2 cellular contexts compared by ENCODE assay signal in the genomic region with DNA sequence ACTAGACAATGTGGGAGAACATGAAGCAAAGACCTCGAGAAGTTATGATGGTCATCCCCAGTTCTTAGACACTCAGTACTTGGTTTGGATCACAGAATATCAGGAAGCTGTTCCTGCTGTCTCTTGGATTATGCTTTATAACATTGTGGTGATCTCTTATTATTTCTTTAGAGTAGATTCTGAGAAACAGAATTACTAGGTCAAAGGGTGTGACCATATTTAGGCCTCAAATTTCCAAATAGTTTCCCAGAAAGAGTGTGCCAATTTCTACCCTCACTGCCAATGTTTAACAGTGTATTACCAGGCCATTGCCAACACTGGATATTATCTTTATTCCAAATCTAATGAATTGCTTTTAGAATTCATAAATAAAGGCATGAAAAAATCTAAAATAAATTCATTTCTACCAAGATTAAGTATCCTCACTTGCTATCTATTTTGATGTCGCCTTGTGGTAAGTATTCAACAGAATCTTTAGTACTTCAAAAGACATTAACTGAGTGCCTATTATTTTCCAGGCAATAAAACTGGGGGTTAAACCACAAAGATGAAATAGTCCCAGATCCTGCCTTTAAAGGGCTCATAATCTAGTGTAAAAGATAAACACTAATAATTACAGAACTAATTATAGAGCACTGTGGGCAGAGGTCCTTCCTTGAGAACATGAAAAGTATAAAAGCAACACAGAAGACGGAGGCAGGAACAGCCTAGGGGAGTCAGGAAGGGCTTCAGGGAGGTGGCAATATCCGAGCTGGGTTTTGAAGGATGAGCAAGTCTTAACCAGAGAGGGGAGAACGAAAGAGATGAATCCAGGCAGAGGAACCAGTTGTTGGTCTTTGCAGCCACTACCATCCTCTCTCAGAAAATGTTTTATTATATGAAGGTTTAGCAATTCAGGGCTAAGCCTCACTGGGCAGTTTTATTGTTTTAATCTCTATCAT.
TF ChIP-seq lines count a peak whose summit lies in the region.

No MANE protein-coding gene starts in this region.

TF ChIP-seq in HEK293, 187 proteins besides CTCF, POLR2A, EP300 and RAD21 (continued from another document and continues in another):
- TF ChIP-seq, protein P1, sequence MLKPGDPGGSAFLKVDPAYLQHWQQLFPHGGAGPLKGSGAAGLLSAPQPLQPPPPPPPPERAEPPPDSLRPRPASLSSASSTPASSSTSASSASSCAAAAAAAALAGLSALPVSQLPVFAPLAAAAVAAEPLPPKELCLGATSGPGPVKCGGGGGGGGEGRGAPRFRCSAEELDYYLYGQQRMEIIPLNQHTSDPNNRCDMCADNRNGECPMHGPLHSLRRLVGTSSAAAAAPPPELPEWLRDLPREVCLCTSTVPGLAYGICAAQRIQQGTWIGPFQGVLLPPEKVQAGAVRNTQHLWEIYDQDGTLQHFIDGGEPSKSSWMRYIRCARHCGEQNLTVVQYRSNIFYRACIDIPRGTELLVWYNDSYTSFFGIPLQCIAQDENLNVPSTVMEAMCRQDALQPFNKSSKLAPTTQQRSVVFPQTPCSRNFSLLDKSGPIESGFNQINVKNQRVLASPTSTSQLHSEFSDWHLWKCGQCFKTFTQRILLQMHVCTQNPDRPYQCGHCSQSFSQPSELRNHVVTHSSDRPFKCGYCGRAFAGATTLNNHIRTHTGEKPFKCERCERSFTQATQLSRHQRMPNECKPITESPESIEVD (tag by site-specific recombination; IDR thresholded peaks at IDR 0.05): peak; percentile 70
- TF ChIP-seq, protein P2, sequence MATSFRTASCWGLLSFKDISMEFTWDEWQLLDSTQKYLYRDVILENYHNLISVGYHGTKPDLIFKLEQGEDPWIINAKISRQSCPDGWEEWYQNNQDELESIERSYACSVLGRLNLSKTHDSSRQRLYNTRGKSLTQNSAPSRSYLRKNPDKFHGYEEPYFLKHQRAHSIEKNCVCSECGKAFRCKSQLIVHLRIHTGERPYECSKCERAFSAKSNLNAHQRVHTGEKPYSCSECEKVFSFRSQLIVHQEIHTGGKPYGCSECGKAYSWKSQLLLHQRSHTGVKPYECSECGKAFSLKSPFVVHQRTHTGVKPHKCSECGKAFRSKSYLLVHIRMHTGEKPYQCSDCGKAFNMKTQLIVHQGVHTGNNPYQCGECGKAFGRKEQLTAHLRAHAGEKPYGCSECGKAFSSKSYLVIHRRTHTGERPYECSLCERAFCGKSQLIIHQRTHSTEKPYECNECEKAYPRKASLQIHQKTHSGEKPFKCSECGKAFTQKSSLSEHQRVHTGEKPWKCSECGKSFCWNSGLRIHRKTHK (tag by site-specific recombination; IDR thresholded peaks at IDR 0.05): no peak
- TF ChIP-seq ZNF433 (tag by site-specific recombination; IDR thresholded peaks at IDR 0.05; ENCODE audit: low read depth) (no peak), KLF16 (tag by site-specific recombination; IDR thresholded peaks at IDR 0.05) (no peak), ZFP3 (tag by site-specific recombination; IDR thresholded peaks at IDR 0.05; ENCODE audit: low read depth) (peak; percentile 61; the same call in 1 of the 2 replicates), ZXDB (tag by site-specific recombination; IDR thresholded peaks at IDR 0.05) (no peak), ZNF311 (tag by site-specific recombination; IDR thresholded peaks at IDR 0.05; ENCODE audit: borderline replicate concordance) (no peak), SP7 (tag by site-specific recombination; IDR thresholded peaks at IDR 0.05) (peak; percentile 94), OVOL3 (tag by site-specific recombination; IDR thresholded peaks at IDR 0.05) (no peak), IKZF3 (tag by site-specific recombination; IDR thresholded peaks at IDR 0.05) (0 out of 2 replicates have a peak, but pooled peaks have one; percentile 11), REPIN1 (tag by site-specific recombination; IDR thresholded peaks at IDR 0.05; ENCODE audit: low read depth) (no peak), WT1 (tag by site-specific recombination; IDR thresholded peaks at IDR 0.05) (no peak), ZNF549 (tag by site-specific recombination; IDR thresholded peaks at IDR 0.05) (no peak), ZNF521 (tag by site-specific recombination; IDR thresholded peaks at IDR 0.05) (no peak), ZNF623 (tag by site-specific recombination; IDR thresholded peaks at IDR 0.05) (no peak), FEZF1 (tag by site-specific recombination; IDR thresholded peaks at IDR 0.05) (0 out of 2 replicates have a peak, but pooled peaks have one; percentile 37), ZNF366 (tag by site-specific recombination; conservative IDR thresholded peaks at IDR 0.05) (0 out of 2 replicates have a peak, but pooled peaks have one; percentile 12)
- TF ChIP-seq, protein P3, sequence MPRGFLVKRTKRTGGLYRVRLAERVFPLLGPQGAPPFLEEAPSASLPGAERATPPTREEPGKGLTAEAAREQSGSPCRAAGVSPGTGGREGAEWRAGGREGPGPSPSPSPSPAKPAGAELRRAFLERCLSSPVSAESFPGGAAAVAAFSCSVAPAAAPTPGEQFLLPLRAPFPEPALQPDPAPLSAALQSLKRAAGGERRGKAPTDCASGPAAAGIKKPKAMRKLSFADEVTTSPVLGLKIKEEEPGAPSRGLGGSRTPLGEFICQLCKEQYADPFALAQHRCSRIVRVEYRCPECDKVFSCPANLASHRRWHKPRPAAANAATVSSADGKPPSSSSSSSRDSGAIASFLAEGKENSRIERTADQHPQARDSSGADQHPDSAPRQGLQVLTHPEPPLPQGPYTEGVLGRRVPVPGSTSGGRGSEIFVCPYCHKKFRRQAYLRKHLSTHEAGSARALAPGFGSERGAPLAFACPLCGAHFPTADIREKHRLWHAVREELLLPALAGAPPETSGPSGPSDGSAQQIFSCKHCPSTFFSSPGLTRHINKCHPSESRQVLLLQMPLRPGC (tag by site-specific recombination; IDR thresholded peaks at IDR 0.05): no peak
- TF ChIP-seq, protein P4, sequence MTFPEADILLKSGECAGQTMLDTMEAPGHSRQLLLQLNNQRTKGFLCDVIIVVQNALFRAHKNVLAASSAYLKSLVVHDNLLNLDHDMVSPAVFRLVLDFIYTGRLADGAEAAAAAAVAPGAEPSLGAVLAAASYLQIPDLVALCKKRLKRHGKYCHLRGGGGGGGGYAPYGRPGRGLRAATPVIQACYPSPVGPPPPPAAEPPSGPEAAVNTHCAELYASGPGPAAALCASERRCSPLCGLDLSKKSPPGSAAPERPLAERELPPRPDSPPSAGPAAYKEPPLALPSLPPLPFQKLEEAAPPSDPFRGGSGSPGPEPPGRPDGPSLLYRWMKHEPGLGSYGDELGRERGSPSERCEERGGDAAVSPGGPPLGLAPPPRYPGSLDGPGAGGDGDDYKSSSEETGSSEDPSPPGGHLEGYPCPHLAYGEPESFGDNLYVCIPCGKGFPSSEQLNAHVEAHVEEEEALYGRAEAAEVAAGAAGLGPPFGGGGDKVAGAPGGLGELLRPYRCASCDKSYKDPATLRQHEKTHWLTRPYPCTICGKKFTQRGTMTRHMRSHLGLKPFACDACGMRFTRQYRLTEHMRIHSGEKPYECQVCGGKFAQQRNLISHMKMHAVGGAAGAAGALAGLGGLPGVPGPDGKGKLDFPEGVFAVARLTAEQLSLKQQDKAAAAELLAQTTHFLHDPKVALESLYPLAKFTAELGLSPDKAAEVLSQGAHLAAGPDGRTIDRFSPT (tag by site-specific recombination; IDR thresholded peaks at IDR 0.05): 0 out of 2 replicates have a peak, but pooled peaks have one; percentile 26

TF ChIP-seq in SK-N-SH, 30 proteins besides CTCF, POLR2A, EP300 and RAD21 (continued from another document):
- TF ChIP-seq, protein P5, sequence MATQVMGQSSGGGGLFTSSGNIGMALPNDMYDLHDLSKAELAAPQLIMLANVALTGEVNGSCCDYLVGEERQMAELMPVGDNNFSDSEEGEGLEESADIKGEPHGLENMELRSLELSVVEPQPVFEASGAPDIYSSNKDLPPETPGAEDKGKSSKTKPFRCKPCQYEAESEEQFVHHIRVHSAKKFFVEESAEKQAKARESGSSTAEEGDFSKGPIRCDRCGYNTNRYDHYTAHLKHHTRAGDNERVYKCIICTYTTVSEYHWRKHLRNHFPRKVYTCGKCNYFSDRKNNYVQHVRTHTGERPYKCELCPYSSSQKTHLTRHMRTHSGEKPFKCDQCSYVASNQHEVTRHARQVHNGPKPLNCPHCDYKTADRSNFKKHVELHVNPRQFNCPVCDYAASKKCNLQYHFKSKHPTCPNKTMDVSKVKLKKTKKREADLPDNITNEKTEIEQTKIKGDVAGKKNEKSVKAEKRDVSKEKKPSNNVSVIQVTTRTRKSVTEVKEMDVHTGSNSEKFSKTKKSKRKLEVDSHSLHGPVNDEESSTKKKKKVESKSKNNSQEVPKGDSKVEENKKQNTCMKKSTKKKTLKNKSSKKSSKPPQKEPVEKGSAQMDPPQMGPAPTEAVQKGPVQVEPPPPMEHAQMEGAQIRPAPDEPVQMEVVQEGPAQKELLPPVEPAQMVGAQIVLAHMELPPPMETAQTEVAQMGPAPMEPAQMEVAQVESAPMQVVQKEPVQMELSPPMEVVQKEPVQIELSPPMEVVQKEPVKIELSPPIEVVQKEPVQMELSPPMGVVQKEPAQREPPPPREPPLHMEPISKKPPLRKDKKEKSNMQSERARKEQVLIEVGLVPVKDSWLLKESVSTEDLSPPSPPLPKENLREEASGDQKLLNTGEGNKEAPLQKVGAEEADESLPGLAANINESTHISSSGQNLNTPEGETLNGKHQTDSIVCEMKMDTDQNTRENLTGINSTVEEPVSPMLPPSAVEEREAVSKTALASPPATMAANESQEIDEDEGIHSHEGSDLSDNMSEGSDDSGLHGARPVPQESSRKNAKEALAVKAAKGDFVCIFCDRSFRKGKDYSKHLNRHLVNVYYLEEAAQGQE (IDR thresholded peaks at IDR 0.05; ENCODE audit: low read depth, low read length): no peak
- no peak for TF ChIP-seq RCOR1 (IDR thresholded peaks at IDR 0.05; ENCODE audit: low read length)
- TF ChIP-seq SIN3A (IDR thresholded peaks at IDR 0.05; ENCODE audit: borderline replicate concordance, low read depth, low read length): no peak
- TF ChIP-seq FOSL2 (IDR thresholded peaks at IDR 0.05; ENCODE audit: borderline replicate concordance, low read depth): no peak
- no peak for TF ChIP-seq JUND (IDR thresholded peaks at IDR 0.05)
- TF ChIP-seq TEAD4 (IDR thresholded peaks at IDR 0.05; ENCODE audit: borderline replicate concordance, insufficient read depth): no peak
- TF ChIP-seq, protein P6, sequence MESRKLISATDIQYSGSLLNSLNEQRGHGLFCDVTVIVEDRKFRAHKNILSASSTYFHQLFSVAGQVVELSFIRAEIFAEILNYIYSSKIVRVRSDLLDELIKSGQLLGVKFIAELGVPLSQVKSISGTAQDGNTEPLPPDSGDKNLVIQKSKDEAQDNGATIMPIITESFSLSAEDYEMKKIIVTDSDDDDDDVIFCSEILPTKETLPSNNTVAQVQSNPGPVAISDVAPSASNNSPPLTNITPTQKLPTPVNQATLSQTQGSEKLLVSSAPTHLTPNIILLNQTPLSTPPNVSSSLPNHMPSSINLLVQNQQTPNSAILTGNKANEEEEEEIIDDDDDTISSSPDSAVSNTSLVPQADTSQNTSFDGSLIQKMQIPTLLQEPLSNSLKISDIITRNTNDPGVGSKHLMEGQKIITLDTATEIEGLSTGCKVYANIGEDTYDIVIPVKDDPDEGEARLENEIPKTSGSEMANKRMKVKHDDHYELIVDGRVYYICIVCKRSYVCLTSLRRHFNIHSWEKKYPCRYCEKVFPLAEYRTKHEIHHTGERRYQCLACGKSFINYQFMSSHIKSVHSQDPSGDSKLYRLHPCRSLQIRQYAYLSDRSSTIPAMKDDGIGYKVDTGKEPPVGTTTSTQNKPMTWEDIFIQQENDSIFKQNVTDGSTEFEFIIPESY (IDR thresholded peaks at IDR 0.05; ENCODE audit: borderline replicate concordance, low read depth): no peak
- TF ChIP-seq, protein P7, sequence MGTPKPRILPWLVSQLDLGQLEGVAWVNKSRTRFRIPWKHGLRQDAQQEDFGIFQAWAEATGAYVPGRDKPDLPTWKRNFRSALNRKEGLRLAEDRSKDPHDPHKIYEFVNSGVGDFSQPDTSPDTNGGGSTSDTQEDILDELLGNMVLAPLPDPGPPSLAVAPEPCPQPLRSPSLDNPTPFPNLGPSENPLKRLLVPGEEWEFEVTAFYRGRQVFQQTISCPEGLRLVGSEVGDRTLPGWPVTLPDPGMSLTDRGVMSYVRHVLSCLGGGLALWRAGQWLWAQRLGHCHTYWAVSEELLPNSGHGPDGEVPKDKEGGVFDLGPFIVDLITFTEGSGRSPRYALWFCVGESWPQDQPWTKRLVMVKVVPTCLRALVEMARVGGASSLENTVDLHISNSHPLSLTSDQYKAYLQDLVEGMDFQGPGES (IDR thresholded peaks at IDR 0.05; ENCODE audit: low read depth, low read length): no peak
- TF ChIP-seq GABPA (IDR thresholded peaks at IDR 0.05; ENCODE audit: low read depth): no peak
- no peak for TF ChIP-seq TAF1 (IDR thresholded peaks at IDR 0.05; ENCODE audit: borderline replicate concordance, low read depth, low read length)
